ENCODE assay signal across 1 cellular context in genomic region chr19:7857727-7858701, GRCh38.
TF ChIP-seq lines count a peak whose summit lies in the region.

No MANE protein-coding gene starts in this region.

TF ChIP-seq in K562, 482 proteins besides CTCF, POLR2A, EP300 and RAD21 (continues in another document):
- TF ChIP-seq KLF10 (CRISPR knock-in tag; IDR thresholded peaks at IDR 0.05) (no peak), CHAMP1 (IDR thresholded peaks at IDR 0.05) (no peak), HCFC1 (IDR thresholded peaks at IDR 0.05; ENCODE audit: low read depth, low read length) (peak; percentile 14; the same call in 1 of the 2 replicates), SUPT5H (IDR thresholded peaks at IDR 0.05) (peak; percentile 48; the same call in 1 of the 2 replicates), GTF3C2 (IDR thresholded peaks at IDR 0.05; ENCODE audit: borderline replicate concordance, extremely low read depth, insufficient read length) (no peak), CREB5 (CRISPR knock-in tag; IDR thresholded peaks at IDR 0.05) (no peak), TAF1 (IDR thresholded peaks at IDR 0.05; ENCODE audit: control insufficient read depth, extremely low read depth, insufficient read depth, low read length, severe bottlenecking) (peak; percentile 51), TCF3 (CRISPR knock-in tag; IDR thresholded peaks at IDR 0.05) (no peak), ZNF316 (IDR thresholded peaks at IDR 0.05) (peak; percentile 36; the same call in 1 of the 2 replicates), NFE2 (IDR thresholded peaks at IDR 0.05; ENCODE audit: low read depth) (peak; percentile 63), NFIC (IDR thresholded peaks at IDR 0.05) (no peak), HDAC1 (IDR thresholded peaks at IDR 0.05) (peak in 1 of 2 experiments; percentile 25; a peak in 1 of 4 replicates), SIX5 (IDR thresholded peaks at IDR 0.05; ENCODE audit: borderline replicate concordance in 1 of 2, insufficient read depth in 1 of 2, low read depth in 1 of 2, low read length in 2 of 2) (no peak), MYC (IDR thresholded peaks at IDR 0.05; ENCODE audit: low read depth, low read length) (0 out of 2 replicates have a peak, but pooled peaks have one; percentile 10), MYC (CRISPR knock-in tag; IDR thresholded peaks at IDR 0.05; ENCODE audit: borderline replicate concordance, low read depth) (no peak), EGR1 (conservative IDR thresholded peaks at IDR 0.05) (peak; percentile 72), GMEB1 (CRISPR knock-in tag; IDR thresholded peaks at IDR 0.05) (no peak), E4F1 (CRISPR knock-in tag; IDR thresholded peaks at IDR 0.05; ENCODE audit: borderline replicate concordance) (no peak), AFF1 (IDR thresholded peaks at IDR 0.05; ENCODE audit: low read depth in 1 of 2, partially characterized antibody in 2 of 2) (no peak), CBFA2T3 (IDR thresholded peaks at IDR 0.05) (peak; percentile 71), ARID3A (IDR thresholded peaks at IDR 0.05; ENCODE audit: borderline replicate concordance, low read depth, low read length) (no peak), HMGN3 (IDR thresholded peaks at IDR 0.05; ENCODE audit: borderline replicate concordance, extremely low read depth, insufficient read length, low read depth, low read length) (peak; percentile 51), ZBTB7A (IDR thresholded peaks at IDR 0.05; ENCODE audit: borderline replicate concordance, control insufficient read depth, low read depth, low read length) (peak; percentile 91), ZBTB34 (CRISPR knock-in tag; IDR thresholded peaks at IDR 0.05) (no peak), NFIX (CRISPR knock-in tag; IDR thresholded peaks at IDR 0.05; ENCODE audit: low read depth) (no peak), MTA3 (IDR thresholded peaks at IDR 0.05; ENCODE audit: borderline replicate concordance) (0 out of 2 replicates have a peak, but pooled peaks have one; percentile 24), POLR2AphosphoS5 (IDR thresholded peaks at IDR 0.05; ENCODE audit: control insufficient read depth, insufficient read depth, low read depth, low read length) (peak; percentile 53; the same call in 1 of the 2 replicates), ATF1 (CRISPR knock-in tag; IDR thresholded peaks at IDR 0.05) (peak; percentile 60; the same call in 1 of the 2 replicates), ATF1 (tag; IDR thresholded peaks at IDR 0.05) (peak; percentile 85), NCOR1 (IDR thresholded peaks at IDR 0.05) (no peak), SPI1 (IDR thresholded peaks at IDR 0.05; ENCODE audit: borderline replicate concordance, low read depth, low read length) (peak; percentile 31; the same call in 1 of the 2 replicates), ZNF263 (CRISPR knock-in tag; IDR thresholded peaks at IDR 0.05; ENCODE audit: borderline replicate concordance) (peak; percentile 87), RFX7 (CRISPR knock-in tag; IDR thresholded peaks at IDR 0.05) (no peak), TCF7L2 (IDR thresholded peaks at IDR 0.05; ENCODE audit: low read depth, low read length) (no peak), TARDBP (IDR thresholded peaks at IDR 0.05) (no peak), CREM (IDR thresholded peaks at IDR 0.05; ENCODE audit: low read depth) (peak; percentile 92), ZSCAN32 (CRISPR knock-in tag; IDR thresholded peaks at IDR 0.05) (no peak), TAL1 (IDR thresholded peaks at IDR 0.05) (peak; percentile 17; the same call in 1 of the 2 replicates), ZNF23 (CRISPR knock-in tag; IDR thresholded peaks at IDR 0.05) (no peak), DPF2 (IDR thresholded peaks at IDR 0.05) (peak; percentile 41; the same call in 1 of the 2 replicates)
